Comparison of ENCODE assay signal across 9 cellular contexts in the genomic region with DNA sequence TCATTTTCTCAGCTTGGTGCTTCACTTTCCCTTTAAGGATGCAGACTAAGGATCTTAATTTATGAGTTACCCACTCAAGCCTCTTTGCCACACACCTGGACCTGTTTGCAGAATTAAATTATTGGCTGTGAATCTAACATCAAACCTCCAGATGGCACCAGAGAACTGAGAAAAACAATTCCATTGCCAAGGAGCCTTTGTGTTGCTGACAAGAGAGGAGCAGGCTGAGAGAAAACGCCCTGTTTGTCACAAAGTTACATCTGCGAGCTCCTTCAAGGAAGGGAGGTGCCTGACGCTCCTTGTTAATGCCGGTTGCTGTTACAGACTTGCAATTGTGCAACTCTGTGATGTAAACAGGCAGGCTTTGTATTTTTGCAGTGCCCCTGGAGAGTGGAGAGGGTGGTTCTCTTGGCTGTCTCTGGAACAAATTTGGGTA. TPM values are rescaled to one million over a fixed set of nuclear protein-coding genes. Genes with fewer than 3 reads are reported as not detected.
DNase-seq lines count a peak whose midpoint lies in the region; ATAC-seq, FAIRE-seq and TF ChIP-seq lines count a peak whose summit lies in the region.
"Had no signal": no experiment of that assay in that cellular context is flagged by ENCODE, and none has a peak within 500 bp of the region (broad histone marks: within the 10 kb centered on the region; RNA-seq: fewer than 3 reads in every experiment).

No MANE protein-coding gene starts in this region.

- FAIRE-seq in D721Med (lab: Jason Lieb, UNC) = peak; percentile 68

- no peak for DNase-seq in D721Med (ENCODE audit: insufficient read length, low spot score)
- peak; percentile 69 for DNase-seq in HEK293T (ENCODE audit: extremely low spot score)
- peak; percentile 59 for DNase-seq in NCI-H460 (ENCODE audit: extremely low read depth, low read depth)
- DNase-seq in amniotic epithelial cell (ENCODE audit: low read depth) = peak; percentile 62
- peak; percentile 42 for DNase-seq in left ventricle myocardium inferior
- DNase-seq in pulmonary artery endothelial cell (ENCODE audit: low read depth, low spot score) = peak; percentile 17
- DNase-seq: activated B cell treated with CpG ODN at 0.5 μM for 24 hours had no signal

- H3K36me3 ChIP-seq in left ventricle myocardium inferior = no peaks in the 10 kb centered on the region

- peak overlapping the region; percentile 51 for H3K27ac ChIP-seq in left ventricle myocardium inferior (replicated peaks)

- no peak for ATAC-seq in HG03045 (IDR thresholded peaks at IDR 0.05; ENCODE audit: unreplicated experiment)
- ATAC-seq in GM19452 (IDR thresholded peaks at IDR 0.05; ENCODE audit: unreplicated experiment) = no peak

- H3K4me3 ChIP-seq in left ventricle myocardium inferior = no peak overlapping the region

- CTCF ChIA-PET in HEK293T (lab: Yijun Ruan, JAX) = interaction anchor here (0.6 to 1.9 kb wide), 13 partner anchors 8 to 758 kb away, joined by 3 to 6 read pairs (median 3); no protein-coding TSS in a partner anchor

- intact Hi-C loops in left ventricle myocardium inferior (cut with micrococcal nuclease) = no loop called here

- TF ChIP-seq CTCF in D721Med (IDR thresholded peaks at IDR 0.05; ENCODE audit: insufficient read depth, missing control alignments) = peak; percentile 82
- peak; percentile 73 for TF ChIP-seq CTCF in left ventricle myocardium inferior (IDR thresholded peaks at IDR 0.05; ENCODE audit: borderline replicate concordance)

- POLR2A ChIA-PET in HEK293T (lab: Yijun Ruan, JAX) = no interaction called here

- H3K4me1 ChIP-seq in left ventricle myocardium inferior = peaks cover 25% of the 10 kb centered on the region

- no peaks in the 10 kb centered on the region for H3K9me3 ChIP-seq in left ventricle myocardium inferior (replicated peaks)

- peaks cover under 1% of the 10 kb centered on the region for H3K27me3 ChIP-seq in left ventricle myocardium inferior (ENCODE audit: low read depth)

TF ChIP-seq in HEK293T, 16 proteins besides CTCF, POLR2A, EP300 and RAD21:
- no peak for TF ChIP-seq HDGF (IDR thresholded peaks at IDR 0.05; ENCODE audit: borderline replicate concordance)
- no peak for TF ChIP-seq CTBP1 (IDR thresholded peaks at IDR 0.05; ENCODE audit: borderline replicate concordance)
- TF ChIP-seq ELF4 (IDR thresholded peaks at IDR 0.05) = no peak
- no peak for TF ChIP-seq ARNT (IDR thresholded peaks at IDR 0.05)
- no peak for TF ChIP-seq L3MBTL2 (conservative IDR thresholded peaks at IDR 0.05)
- TF ChIP-seq SP1 (IDR thresholded peaks at IDR 0.05) = no peak
- no peak for TF ChIP-seq TARDBP (IDR thresholded peaks at IDR 0.05)
- no peak for TF ChIP-seq FOXA1 (IDR thresholded peaks at IDR 0.05)
- TF ChIP-seq, protein P1, sequence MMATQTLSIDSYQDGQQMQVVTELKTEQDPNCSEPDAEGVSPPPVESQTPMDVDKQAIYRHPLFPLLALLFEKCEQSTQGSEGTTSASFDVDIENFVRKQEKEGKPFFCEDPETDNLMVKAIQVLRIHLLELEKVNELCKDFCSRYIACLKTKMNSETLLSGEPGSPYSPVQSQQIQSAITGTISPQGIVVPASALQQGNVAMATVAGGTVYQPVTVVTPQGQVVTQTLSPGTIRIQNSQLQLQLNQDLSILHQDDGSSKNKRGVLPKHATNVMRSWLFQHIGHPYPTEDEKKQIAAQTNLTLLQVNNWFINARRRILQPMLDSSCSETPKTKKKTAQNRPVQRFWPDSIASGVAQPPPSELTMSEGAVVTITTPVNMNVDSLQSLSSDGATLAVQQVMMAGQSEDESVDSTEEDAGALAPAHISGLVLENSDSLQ (IDR thresholded peaks at IDR 0.05) = no peak
- no peak for TF ChIP-seq BHLHE40 (IDR thresholded peaks at IDR 0.05; ENCODE audit: borderline replicate concordance)
- TF ChIP-seq ZNF384 (IDR thresholded peaks at IDR 0.05) = no peak
- no peak for TF ChIP-seq FOXK2 (IDR thresholded peaks at IDR 0.05)
- TF ChIP-seq SUZ12 (IDR thresholded peaks at IDR 0.05) = no peak
- TF ChIP-seq LEF1 (IDR thresholded peaks at IDR 0.05; ENCODE audit: borderline replicate concordance) = no peak
- TF ChIP-seq NFRKB (IDR thresholded peaks at IDR 0.05) = no peak
- no peak for TF ChIP-seq FOXM1 (IDR thresholded peaks at IDR 0.05; ENCODE audit: borderline replicate concordance)

RNA-seq across cellular contexts. Expression of gene TMC3, which starts 36.3 kb away (rescaled TPM):
- 0.02 TPM in 1 of 2 replicates, not detected in the other for total RNA-seq in NCI-H460 (2014; rRNA removed; shearing (Covaris generic))
- polyA plus RNA-seq in NCI-H460 (2014; cell fraction: nucleus; rRNA removed) = not detected in 2 replicates
- total RNA-seq in left ventricle myocardium inferior (not detected), pulmonary artery endothelial cell (not detected in 2 replicates)
- total RNA-seq: activated B cell treated with CpG ODN at 0.5 μM for 24 hours had no signal
